8 cellular contexts compared by ENCODE assay signal in the genomic region with DNA sequence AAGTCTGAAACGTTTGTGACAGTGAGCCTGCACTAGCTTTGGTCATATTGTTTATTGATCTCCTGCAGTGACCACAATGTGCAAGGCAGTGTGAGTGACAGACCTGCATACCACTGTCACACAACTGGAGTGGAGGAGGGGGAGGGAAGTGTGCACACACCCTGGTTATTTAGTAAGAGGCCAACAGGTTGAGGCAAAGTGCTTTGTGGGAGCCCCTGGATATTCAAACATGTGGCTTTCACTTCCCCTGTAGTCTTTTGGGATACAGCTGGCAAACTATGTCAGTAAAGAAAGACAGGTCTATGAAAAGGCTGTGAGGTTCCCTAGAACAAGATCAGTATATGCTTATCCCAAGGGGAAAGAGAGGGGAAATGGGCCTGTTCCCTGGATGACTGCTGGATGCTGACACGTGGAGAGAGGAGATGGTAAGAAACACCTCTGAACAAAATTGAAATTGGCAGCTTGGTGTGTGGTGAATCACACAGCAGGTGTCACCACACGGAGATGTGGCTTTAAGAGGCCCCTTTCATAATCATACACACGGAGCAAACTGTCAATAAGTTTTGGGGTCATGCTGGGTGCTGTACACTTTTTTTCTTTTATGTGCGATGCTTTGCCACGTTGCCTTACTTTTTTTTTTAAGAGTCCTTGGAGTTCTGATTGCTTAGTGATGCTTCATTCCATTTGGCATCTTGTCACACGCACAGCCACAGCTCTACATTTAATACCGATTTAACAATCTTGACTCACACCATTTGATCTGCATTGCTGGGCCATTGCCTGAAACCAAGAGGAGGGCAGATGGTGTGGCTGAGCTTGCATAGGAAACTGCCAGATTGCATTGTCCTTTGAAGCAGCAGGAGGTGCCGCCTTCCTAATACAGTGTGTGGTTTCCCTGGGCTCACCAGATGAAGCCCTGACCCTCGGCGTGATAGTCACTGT. TPM values are rescaled to one million over a fixed set of nuclear protein-coding genes. Genes with fewer than 3 reads are reported as not detected.
DNase-seq lines count a peak whose midpoint lies in the region; ATAC-seq and TF ChIP-seq lines count a peak whose summit lies in the region.

No MANE protein-coding gene starts in this region.

- peaks cover 5% of the 10 kb centered on the region; the same call in 1 of the 2 replicates for H3K9me3 ChIP-seq in MG63

- H3K4me1 Mint-ChIP-seq in stimulated activated effector memory CD8-positive, alpha-beta T cell treated with anti-CD3 and anti-CD28 coated beads, Interleukin-12 subunit alpha, Interleukin-12 subunit beta, amount 100 ng/mL, for 72 hours: peaks cover 31% of the 10 kb centered on the region

- H3K4me3 Mint-ChIP-seq in stimulated activated effector memory CD8-positive, alpha-beta T cell treated with anti-CD3 and anti-CD28 coated beads, Interleukin-12 subunit alpha, Interleukin-12 subunit beta, amount 100 ng/mL, for 72 hours: peak overlapping the region; percentile 34

- H3K27me3 ChIP-seq in MG63: no peaks in the 10 kb centered on the region

- peak; percentile 95 for ATAC-seq in stimulated activated effector memory CD8-positive, alpha-beta T cell treated with anti-CD3 and anti-CD28 coated beads, Interleukin-12 subunit alpha, Interleukin-12 subunit beta, amount 100 ng/mL, for 72 hours

- no peaks in the 10 kb centered on the region for H3K9me3 Mint-ChIP-seq in stimulated activated effector memory CD8-positive, alpha-beta T cell treated with anti-CD3 and anti-CD28 coated beads, Interleukin-12 subunit alpha, Interleukin-12 subunit beta, amount 100 ng/mL, for 72 hours

- DNase-seq in Ammon's horn (ENCODE audit: low spot score) (peak; percentile 65), MG63 (peak; percentile 95), NCI-H1930 (lab: John Stamatoyannopoulos, UW) (no peak), medulla oblongata (ENCODE audit: extremely low spot score) (no peak), NCI-H2227 treated with DMSO at 0.1 percent for 48 hours (lab: John Stamatoyannopoulos, UW) (no peak)
- peak in 1 of 2 donors; percentile 67 for DNase-seq in stimulated activated effector memory CD8-positive, alpha-beta T cell treated with anti-CD3 and anti-CD28 coated beads, Interleukin-12 subunit alpha, Interleukin-12 subunit beta, amount 100 ng/mL, for 72 hours (ENCODE audit: low spot score in 2 of 2)

- H3K27ac Mint-ChIP-seq in stimulated activated effector memory CD8-positive, alpha-beta T cell treated with anti-CD3 and anti-CD28 coated beads, Interleukin-12 subunit alpha, Interleukin-12 subunit beta, amount 100 ng/mL, for 72 hours: peak overlapping the region; percentile 60

- no peaks in the 10 kb centered on the region for H3K36me3 Mint-ChIP-seq in stimulated activated effector memory CD8-positive, alpha-beta T cell treated with anti-CD3 and anti-CD28 coated beads, Interleukin-12 subunit alpha, Interleukin-12 subunit beta, amount 100 ng/mL, for 72 hours

- peaks cover 3% of the 10 kb centered on the region for H3K36me3 ChIP-seq in MG63

- H3K27ac ChIP-seq in angular gyrus (ENCODE audit: low read depth, low read length): peak overlapping the region; percentile 78

- no peak overlapping the region for H3K4me3 ChIP-seq in MG63

- TF ChIP-seq POLR2A in GM19193 (IDR thresholded peaks at IDR 0.05; ENCODE audit: extremely low read depth, insufficient read depth, insufficient read length): peak; percentile 26

RNA-seq across cellular contexts. Expression of gene OSBP2, which starts 11.3 kb away (rescaled TPM):
- total RNA-seq in MG63 (2014; rRNA removed; shearing (Covaris generic); ENCODE audit: low replicate concordance): 2.4 and 9.3 TPM in 2 replicates

RNA-seq across cellular contexts. Expression of gene DUSP18, which starts 38.3 kb away (rescaled TPM):
- 1.2 and 2.7 TPM in 2 replicates for total RNA-seq in MG63 (2014; rRNA removed; shearing (Covaris generic); ENCODE audit: low replicate concordance)

Comparison
In these comparisons a context has a peak if more than half of its experiments do, and no peak if none do; other contexts are left out.
1. DNase-seq: peak in Ammon's horn (single experiment) and MG63 (single experiment); none in NCI-H1930 (0 of 2), medulla oblongata (single experiment) and NCI-H2227 treated with DMSO at 0.1 percent for 48 hours (single experiment).